ENCODE assay signal across 1 cellular context in the genomic region with DNA sequence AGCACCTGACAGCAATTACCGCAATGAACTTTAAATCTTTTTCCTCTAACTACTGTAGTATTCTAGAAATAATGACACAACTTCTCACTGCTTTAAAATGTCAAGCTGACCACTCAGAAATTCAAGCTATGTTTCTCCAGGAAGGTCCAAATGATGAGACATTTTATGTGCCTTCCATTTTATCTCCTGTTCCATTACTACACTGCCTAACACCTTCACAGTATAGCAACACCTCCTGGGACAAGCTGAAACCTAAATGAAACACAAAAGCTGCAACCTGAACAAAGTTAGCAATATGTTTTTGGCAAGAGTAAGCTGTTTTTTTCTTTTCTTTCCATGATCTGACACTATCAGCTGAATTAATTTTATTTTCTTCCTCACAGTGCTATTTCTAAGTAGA.
TF ChIP-seq lines count a peak whose summit lies in the region.

No MANE protein-coding gene starts in this region.

TF ChIP-seq in WTC11, 78 proteins besides CTCF, POLR2A, EP300 and RAD21 (continued from another document):
- no peak for TF ChIP-seq FOXK1 (CRISPR knock-in tag; IDR thresholded peaks at IDR 0.05)
- no peak for TF ChIP-seq AFF4 (CRISPR knock-in tag; IDR thresholded peaks at IDR 0.05; ENCODE audit: borderline replicate concordance)
TF ChIP-seq in WTC11: peak in this region for 0.
